ENCODE assay signal across 20 cellular contexts in genomic region chr3:177470200-177470941, GRCh38.
DNase-seq lines count a peak whose midpoint lies in the region; ATAC-seq, FAIRE-seq and TF ChIP-seq lines count a peak whose summit lies in the region.
"Had no signal": no experiment of that assay in that cellular context is flagged by ENCODE, and none has a peak within 500 bp of the region (broad histone marks: within the 10 kb centered on the region; RNA-seq: fewer than 3 reads in every experiment).

No MANE protein-coding gene starts in this region.

- peaks cover 3% of the 10 kb centered on the region for H3K36me3 Mint-ChIP-seq in osteocyte (ENCODE audit: unreplicated experiment)
- no peaks in the 10 kb centered on the region for H3K36me3 Mint-ChIP-seq in natural killer cell treated with Interleukin-12 subunit alpha and Interleukin-12 subunit beta and Interleukin-15 and Interleukin-18, amount 100 ng/mL, for 72 hours
- no peaks in the 10 kb centered on the region for H3K36me3 Mint-ChIP-seq in activated naive CD4-positive, alpha-beta T cell treated with anti-CD3 and anti-CD28 coated beads, Interleukin-2, amount 50 U/mL, for 72 hours

- H3K4me1 ChIP-seq in SJCRH30 (peaks cover 35% of the 10 kb centered on the region), foreskin keratinocyte (no peaks in the 10 kb centered on the region)

- H3K27ac Mint-ChIP-seq in osteocyte (ENCODE audit: unreplicated experiment): peak overlapping the region; percentile 90
- H3K27ac Mint-ChIP-seq in natural killer cell treated with Interleukin-12 subunit alpha and Interleukin-12 subunit beta and Interleukin-15 and Interleukin-18, amount 100 ng/mL, for 72 hours: no peak overlapping the region
- no peak overlapping the region for H3K27ac Mint-ChIP-seq in activated naive CD4-positive, alpha-beta T cell treated with anti-CD3 and anti-CD28 coated beads, Interleukin-2, amount 50 U/mL, for 72 hours
- H3K27ac Mint-ChIP-seq: activated CD8-positive, alpha-beta T cell treated with anti-CD3 and anti-CD28 coated beads for 36 hours had no signal

- H3K27me3 Mint-ChIP-seq in osteocyte (ENCODE audit: unreplicated experiment): no peaks in the 10 kb centered on the region
- no peaks in the 10 kb centered on the region for H3K27me3 Mint-ChIP-seq in natural killer cell treated with Interleukin-12 subunit alpha and Interleukin-12 subunit beta and Interleukin-15 and Interleukin-18, amount 100 ng/mL, for 72 hours
- H3K27me3 Mint-ChIP-seq: activated CD8-positive, alpha-beta T cell treated with anti-CD3 and anti-CD28 coated beads for 36 hours had no signal

- H3K27ac ChIP-seq in SJCRH30 (peak overlapping the region; percentile 75), foreskin keratinocyte (no peak overlapping the region)
- H3K27ac ChIP-seq: epithelial cell of prostate, HL-60 had no signal

- H3K4me3 ChIP-seq in SJCRH30: no peak overlapping the region

- no peaks in the 10 kb centered on the region for H3K36me3 ChIP-seq in SJCRH30

- no peak for FAIRE-seq in D721Med (lab: Jason Lieb, UNC)
- FAIRE-seq: colon, islet of Langerhans had no signal

- H3K27me3 ChIP-seq in SJCRH30: no peaks in the 10 kb centered on the region
- no peaks in the 10 kb centered on the region for H3K27me3 ChIP-seq in foreskin keratinocyte

- peak; percentile 16 for ATAC-seq in foreskin keratinocyte
- ATAC-seq in natural killer cell treated with Interleukin-12 subunit alpha and Interleukin-12 subunit beta and Interleukin-15 and Interleukin-18, amount 100 ng/mL, for 72 hours: no peak
- no peak for ATAC-seq in activated naive CD4-positive, alpha-beta T cell treated with anti-CD3 and anti-CD28 coated beads, Interleukin-2, amount 50 U/mL, for 72 hours
- ATAC-seq: activated CD8-positive, alpha-beta T cell treated with anti-CD3 and anti-CD28 coated beads for 36 hours had no signal

- no peaks in the 10 kb centered on the region; the same call in 1 of the 2 replicates for H3K9me3 ChIP-seq in SJCRH30 (replicated peaks)

- H3K9me3 Mint-ChIP-seq in osteocyte (ENCODE audit: unreplicated experiment): peaks cover 2% of the 10 kb centered on the region
- no peaks in the 10 kb centered on the region for H3K9me3 Mint-ChIP-seq in natural killer cell treated with Interleukin-12 subunit alpha and Interleukin-12 subunit beta and Interleukin-15 and Interleukin-18, amount 100 ng/mL, for 72 hours
- H3K9me3 Mint-ChIP-seq in activated naive CD4-positive, alpha-beta T cell treated with anti-CD3 and anti-CD28 coated beads, Interleukin-2, amount 50 U/mL, for 72 hours: peaks cover 0 to 7% of the 10 kb centered on the region in 2 donors
- H3K9me3 Mint-ChIP-seq: activated CD8-positive, alpha-beta T cell treated with anti-CD3 and anti-CD28 coated beads for 36 hours had no signal

- H3K4me1 Mint-ChIP-seq in osteocyte (ENCODE audit: unreplicated experiment): peaks cover 68% of the 10 kb centered on the region
- peaks cover 5 to 7% of the 10 kb centered on the region in 2 donors for H3K4me1 Mint-ChIP-seq in natural killer cell treated with Interleukin-12 subunit alpha and Interleukin-12 subunit beta and Interleukin-15 and Interleukin-18, amount 100 ng/mL, for 72 hours (ENCODE audit: low read depth in 2 of 2)

- DNase-seq in H4 (ENCODE audit: low spot score) (peak; percentile 42), SJCRH30 (peak; percentile 53 to 78), foreskin keratinocyte (peak in 1 of 2 donors; percentile 52), osteocyte (ENCODE audit: extremely low spot score, unreplicated experiment) (peak; percentile 87), erythroblast (lab: John Stamatoyannopoulos, UW) (no peak), D721Med (ENCODE audit: insufficient read length, low spot score) (no peak)
- no peak for DNase-seq in natural killer cell treated with Interleukin-12 subunit alpha and Interleukin-12 subunit beta and Interleukin-15 and Interleukin-18, amount 100 ng/mL, for 72 hours (ENCODE audit: low spot score)
- no peak for DNase-seq in activated naive CD4-positive, alpha-beta T cell treated with anti-CD3 and anti-CD28 coated beads, Interleukin-2, amount 50 U/mL, for 72 hours (ENCODE audit: low spot score in 2 of 2)
- DNase-seq: activated CD8-positive, alpha-beta T cell treated with anti-CD3 and anti-CD28 coated beads for 36 hours; amygdala; Calu3; Kasumi-1; NCI-H187; NCI-H526 treated with DMSO at 0.1 percent for 48 hours; retina; stimulated activated CD4-positive, alpha-beta T cell treated with anti-CD3 and anti-CD28 coated beads, Interleukin-1b, Interleukin-23, amount 100 ng/mL, for 48 hours had no signal

- TF ChIP-seq CTCF in foreskin keratinocyte (conservative IDR thresholded peaks at IDR 0.05) (no peak), osteocyte (IDR thresholded peaks at IDR 0.05) (peak; percentile 57), D721Med (IDR thresholded peaks at IDR 0.05; ENCODE audit: insufficient read depth, missing control alignments) (no peak)

- TF ChIP-seq POLR2A in erythroblast (IDR thresholded peaks at IDR 0.05; ENCODE audit: low read length): no peak

- H3K4me3 Mint-ChIP-seq in osteocyte (ENCODE audit: unreplicated experiment): no peak overlapping the region
- H3K4me3 Mint-ChIP-seq in natural killer cell treated with Interleukin-12 subunit alpha and Interleukin-12 subunit beta and Interleukin-15 and Interleukin-18, amount 100 ng/mL, for 72 hours: no peak overlapping the region
- H3K4me3 Mint-ChIP-seq: activated CD8-positive, alpha-beta T cell treated with anti-CD3 and anti-CD28 coated beads for 36 hours had no signal

Comparison
In these comparisons a context has a peak if more than half of its experiments do, and no peak if none do; other contexts are left out.
1. DNase-seq: peak in H4 (single experiment), SJCRH30 (2 of 2) and osteocyte (single experiment); none in erythroblast (0 of 2), natural killer cell treated with Interleukin-12 subunit alpha and Interleukin-12 subunit beta and Interleukin-15 and Interleukin-18, amount 100 ng/mL, for 72 hours (single experiment), D721Med (single experiment) and activated naive CD4-positive, alpha-beta T cell treated with anti-CD3 and anti-CD28 coated beads, Interleukin-2, amount 50 U/mL, for 72 hours (0 of 2).